ENCODE assay signal across 12 cellular contexts in genomic region chr5:153960269-153961215, GRCh38.
DNase-seq lines count a peak whose midpoint lies in the region; ATAC-seq and TF ChIP-seq lines count a peak whose summit lies in the region.
"Had no signal": no experiment of that assay in that cellular context is flagged by ENCODE, and none has a peak within 500 bp of the region (broad histone marks: within the 10 kb centered on the region; RNA-seq: fewer than 3 reads in every experiment).

No MANE protein-coding gene starts in this region.

- no peak for TF ChIP-seq CTCF in gastroesophageal sphincter (IDR thresholded peaks at IDR 0.05)

- no peaks in the 10 kb centered on the region for H3K9me3 ChIP-seq in gastroesophageal sphincter
- H3K9me3 ChIP-seq: body of pancreas, tibial nerve had no signal

- no peak for TF ChIP-seq POLR2A in gastroesophageal sphincter (IDR thresholded peaks at IDR 0.05)

- H3K27me3 ChIP-seq in gastroesophageal sphincter, result peaks cover 2% of the 10 kb centered on the region
- H3K27me3 ChIP-seq: body of pancreas, tibial nerve had no signal

- ATAC-seq in gastroesophageal sphincter (peak; percentile 4), GM21825 (IDR thresholded peaks at IDR 0.05; ENCODE audit: unreplicated experiment) (no peak)
- ATAC-seq: body of pancreas had no signal

- H3K27ac ChIP-seq in gastroesophageal sphincter (no peak overlapping the region), caudate nucleus (ENCODE audit: low read depth, low read length) (no peak overlapping the region)
- H3K27ac ChIP-seq: body of pancreas had no signal

- WGBS in gastroesophageal sphincter (ENCODE audit: low coverage in 1 of 2), 2 donors, result 94 to 100% methylated on average over 3 of the region's 10 CpGs

- no peaks in the 10 kb centered on the region for H3K36me3 ChIP-seq in gastroesophageal sphincter
- H3K36me3 ChIP-seq: tibial nerve had no signal

- TF ChIP-seq EP300 in gastroesophageal sphincter (IDR thresholded peaks at IDR 0.05), result no peak

- DNase-seq in activated CD4-positive, alpha-beta T cell treated with anti-CD3 and anti-CD28 coated beads for 48 hours, result peak; percentile 27
- DNase-seq in activated CD4-positive, alpha-beta T cell treated with anti-CD3 and anti-CD28 coated beads for 4 hours, result no peak
- DNase-seq in NCI-H226, result peak; percentile 39
- DNase-seq in stimulated activated CD8-positive, alpha-beta memory T cell treated with anti-CD3 and anti-CD28 coated beads, Interleukin-4, amount 100 ng/mL, for 48 hours, result peak; percentile 44
- no peak for DNase-seq in caudate nucleus (lab: John Stamatoyannopoulos, UW)
- DNase-seq in NOMO-1 (lab: John Stamatoyannopoulos, UW; ENCODE audit: unreplicated experiment in 2 of 2), result no peak
- DNase-seq: body of pancreas, DMS79 had no signal

- no peak overlapping the region for H3K4me3 ChIP-seq in gastroesophageal sphincter
- H3K4me3 ChIP-seq: body of pancreas, lung, tibial nerve had no signal

- H3K4me1 ChIP-seq in gastroesophageal sphincter, result peaks cover 0 to 13% (median 0%) of the 10 kb centered on the region in 3 donors

Comparison
In these comparisons a context has a peak if more than half of its experiments do, and no peak if none do; other contexts are left out.
1. DNase-seq: peak in activated CD4-positive, alpha-beta T cell treated with anti-CD3 and anti-CD28 coated beads for 48 hours (single experiment), NCI-H226 (single experiment) and stimulated activated CD8-positive, alpha-beta memory T cell treated with anti-CD3 and anti-CD28 coated beads, Interleukin-4, amount 100 ng/mL, for 48 hours (single experiment); none in activated CD4-positive, alpha-beta T cell treated with anti-CD3 and anti-CD28 coated beads for 4 hours (0 of 2), caudate nucleus (0 of 61) and NOMO-1 (0 of 2).